In genomic region chr6:124870611-124871201, GRCh38 we compare ENCODE assay signal across 8 cellular contexts.
DNase-seq lines count a peak whose midpoint lies in the region; ATAC-seq, FAIRE-seq and TF ChIP-seq lines count a peak whose summit lies in the region.

No MANE protein-coding gene starts in this region.

- H3K27me3 ChIP-seq in bronchial epithelial cell (ENCODE audit: control insufficient read depth, insufficient read depth, low read length) = no peaks in the 10 kb centered on the region

- ATAC-seq in GM21367 (IDR thresholded peaks at IDR 0.05; ENCODE audit: unreplicated experiment) = no peak
- ATAC-seq in HG02610 (IDR thresholded peaks at IDR 0.05; ENCODE audit: unreplicated experiment) = no peak
- ATAC-seq in HG03139 (IDR thresholded peaks at IDR 0.05; ENCODE audit: unreplicated experiment) = no peak

- peak; percentile 83 for TF ChIP-seq CTCF in D721Med (IDR thresholded peaks at IDR 0.05; ENCODE audit: insufficient read depth, missing control alignments)
- no peak for TF ChIP-seq CTCF in NB4 (IDR thresholded peaks at IDR 0.05; ENCODE audit: low read depth, low read length)
- peak; percentile 48 for TF ChIP-seq CTCF in bronchial epithelial cell (IDR thresholded peaks at IDR 0.05; ENCODE audit: insufficient read depth, low read length, severe bottlenecking)
- peak; percentile 69 to 87 (median 71) for TF ChIP-seq CTCF in nephron (IDR thresholded peaks at IDR 0.05; ENCODE audit: unreplicated experiment in 3 of 3)

- no peak for DNase-seq in D721Med (ENCODE audit: insufficient read length, low spot score)
- peak; percentile 11 for DNase-seq in NB4 (ENCODE audit: low read depth)
- DNase-seq in bronchial epithelial cell (ENCODE audit: low read depth) = peak; percentile 43
- DNase-seq in activated effector memory CD4-positive, alpha-beta T cell treated with anti-CD3 and anti-CD28 coated beads, Interleukin-2, amount 50 U/mL, for 16 hours = no peak

- no peaks in the 10 kb centered on the region for H3K36me3 ChIP-seq in bronchial epithelial cell (ENCODE audit: control insufficient read depth, insufficient read depth, low read length)

- no peaks in the 10 kb centered on the region for H3K9me3 Mint-ChIP-seq in nephron

- FAIRE-seq in D721Med (lab: Jason Lieb, UNC) (no peak), bronchial epithelial cell (lab: Jason Lieb, UNC) (no peak)

- no peak overlapping the region for H3K27ac Mint-ChIP-seq in nephron

- no peak overlapping the region for H3K4me3 ChIP-seq in NB4 (ENCODE audit: low read depth, low read length)
- H3K4me3 ChIP-seq in bronchial epithelial cell (ENCODE audit: low read depth, low read length) = no peak overlapping the region

- no peaks in the 10 kb centered on the region for H3K27me3 Mint-ChIP-seq in nephron (ENCODE audit: low read depth)

- H3K4me1 Mint-ChIP-seq in nephron = no peaks in the 10 kb centered on the region

- H3K4me3 Mint-ChIP-seq in nephron = no peak overlapping the region

- no peaks in the 10 kb centered on the region for H3K36me3 Mint-ChIP-seq in nephron (ENCODE audit: low read depth)

- TF ChIP-seq POLR2A in NB4 (IDR thresholded peaks at IDR 0.05; ENCODE audit: extremely low read depth, insufficient read length) = no peak

Comparison
In these comparisons a context has a peak if more than half of its experiments do, and no peak if none do; other contexts are left out.
1. DNase-seq: peak in NB4 (single experiment) and bronchial epithelial cell (single experiment); none in D721Med (single experiment) and activated effector memory CD4-positive, alpha-beta T cell treated with anti-CD3 and anti-CD28 coated beads, Interleukin-2, amount 50 U/mL, for 16 hours (single experiment).